ENCODE assay signal across 16 cellular contexts in genomic region chr14:31887929-31888580, GRCh38.
DNase-seq lines count a peak whose midpoint lies in the region; ATAC-seq, FAIRE-seq and TF ChIP-seq lines count a peak whose summit lies in the region.
"Had no signal": no experiment of that assay in that cellular context is flagged by ENCODE, and none has a peak within 500 bp of the region (broad histone marks: within the 10 kb centered on the region; RNA-seq: fewer than 3 reads in every experiment).

No MANE protein-coding gene starts in this region.

- H3K27me3 ChIP-seq in HepG2 (ENCODE audit: control insufficient read depth in 1 of 2, insufficient read depth in 2 of 2, low read length in 2 of 2) = no peaks in the 10 kb centered on the region; a peak in 1 of 5 replicates
- no peaks in the 10 kb centered on the region for H3K27me3 ChIP-seq in right lobe of liver
- H3K27me3 ChIP-seq in upper lobe of left lung = no peaks in the 10 kb centered on the region

- H3K36me3 ChIP-seq in HepG2 (replicated peaks in 1 of 2; ENCODE audit: control insufficient read depth in 1 of 2, insufficient read depth in 2 of 2, low read length in 2 of 2) (no peaks in the 10 kb centered on the region), right lobe of liver (no peaks in the 10 kb centered on the region), upper lobe of left lung (no peaks in the 10 kb centered on the region)
- H3K36me3 ChIP-seq: BE2C had no signal

- H3K9me3 Mint-ChIP-seq in WTC11 (no peaks in the 10 kb centered on the region), memory B cell (peaks cover 5% of the 10 kb centered on the region)
- H3K9me3 Mint-ChIP-seq: H9 had no signal

- no peaks in the 10 kb centered on the region for H3K79me2 ChIP-seq in HepG2 (ENCODE audit: insufficient read depth, low read length)

- no peak for DNase-seq in HepG2 (ENCODE audit: low spot score)
- DNase-seq in right lobe of liver = no peak
- DNase-seq in WTC11 (ENCODE audit: low spot score) = no peak
- DNase-seq in memory B cell (ENCODE audit: low spot score in 2 of 2) = no peak
- no peak for DNase-seq in upper lobe of left lung
- no peak for DNase-seq in globus pallidus (ENCODE audit: low spot score)
- DNase-seq: BE2C; C1 segment of cervical spinal cord; Caco-2; CD4-positive, CD25-positive, alpha-beta regulatory T cell; H9 had no signal

- H2AFZ ChIP-seq in HepG2 (ENCODE audit: low read length) = no peak overlapping the region

- H3K4me3 ChIP-seq in HepG2 (replicated peaks in 1 of 3; ENCODE audit: insufficient read depth in 1 of 3, low read depth in 2 of 3, low read length in 3 of 3) = no peak overlapping the region
- H3K4me3 ChIP-seq in right lobe of liver = no peak overlapping the region
- no peak overlapping the region for H3K4me3 ChIP-seq in upper lobe of left lung

- POLR2A ChIA-PET in HepG2 (lab: Yijun Ruan, JAX) (no interaction called here), WTC11 (lab: Charles Lee) (interaction anchor here (0.7 kb wide), 1 partner anchor 190 kb away, joined by 3 read pairs; no protein-coding TSS in a partner anchor)

- H3K9me3 ChIP-seq in HepG2 (ENCODE audit: low read length) = no peaks in the 10 kb centered on the region
- H3K9me3 ChIP-seq in right lobe of liver = no peaks in the 10 kb centered on the region
- no peaks in the 10 kb centered on the region for H3K9me3 ChIP-seq in upper lobe of left lung
- H3K9me3 ChIP-seq: BE2C, Caco-2 had no signal

- FAIRE-seq in HepG2 (lab: Jason Lieb, UNC) = no peak
- FAIRE-seq: D721Med, G401.6, GM12891, GM19239, H1 had no signal

- H3K27me3 Mint-ChIP-seq in WTC11 (ENCODE audit: low read depth) = no peaks in the 10 kb centered on the region
- H3K27me3 Mint-ChIP-seq in memory B cell = no peaks in the 10 kb centered on the region

- no peaks in the 10 kb centered on the region for H4K20me1 ChIP-seq in HepG2 (ENCODE audit: insufficient read depth, low read length)

- no peak for TF ChIP-seq RAD21 in HepG2 (CRISPR knock-in tag; IDR thresholded peaks at IDR 0.05)

- H3K36me3 Mint-ChIP-seq in WTC11 (no peaks in the 10 kb centered on the region), memory B cell (peaks cover 3% of the 10 kb centered on the region)
- H3K36me3 Mint-ChIP-seq: CD4-positive, CD25-positive, alpha-beta regulatory T cell had no signal

- H3K4me1 ChIP-seq in HepG2 (ENCODE audit: insufficient read depth, low read length) (no peaks in the 10 kb centered on the region), right lobe of liver (no peaks in the 10 kb centered on the region), upper lobe of left lung (peaks cover 2 to 7% (median 4%) of the 10 kb centered on the region in 4 donors)
- H3K4me1 ChIP-seq: BE2C, Caco-2 had no signal

- TF ChIP-seq EP300 in HepG2 (IDR thresholded peaks at IDR 0.05; ENCODE audit: low read depth in 2 of 2, low read length in 2 of 2) (no peak), HepG2 (CRISPR knock-in tag; IDR thresholded peaks at IDR 0.05; ENCODE audit: borderline replicate concordance) (no peak), upper lobe of left lung (IDR thresholded peaks at IDR 0.05) (no peak)

- no peak for TF ChIP-seq CTCF in HepG2 (CRISPR knock-in tag; IDR thresholded peaks at IDR 0.05)
- TF ChIP-seq CTCF in right lobe of liver (IDR thresholded peaks at IDR 0.05) = no peak
- TF ChIP-seq CTCF in WTC11 (IDR thresholded peaks at IDR 0.05) = no peak
- TF ChIP-seq CTCF in upper lobe of left lung (IDR thresholded peaks at IDR 0.05) = no peak

- no peak overlapping the region for H3K4me2 ChIP-seq in HepG2 (ENCODE audit: low read depth, low read length)

- no peak overlapping the region for H3K9ac ChIP-seq in HepG2 (ENCODE audit: insufficient read depth, low read depth, low read length)

- CTCF ChIA-PET in HepG2 (lab: Yijun Ruan, JAX; ENCODE audit: low intra/inter-chr PET ratio, low total read pairs) (no interaction called here), WTC11 (lab: Charles Lee) (no interaction called here)

- H3K27ac Mint-ChIP-seq in WTC11 (no peak overlapping the region), memory B cell (peak overlapping the region; percentile 60)
- H3K27ac Mint-ChIP-seq: CD4-positive, CD25-positive, alpha-beta regulatory T cell had no signal

- H3K27ac ChIP-seq in HepG2 (ENCODE audit: extremely low read length, insufficient read depth, low read length) (no peak overlapping the region), right lobe of liver (no peak overlapping the region), upper lobe of left lung (no peak overlapping the region)

- intact Hi-C loops in HepG2 (cut with micrococcal nuclease; ENCODE audit: unreplicated experiment) (no loop called here), right lobe of liver (cut with DNase I) (no loop called here)

- H3K4me3 Mint-ChIP-seq in WTC11 (no peak overlapping the region), memory B cell (no peak overlapping the region)
- H3K4me3 Mint-ChIP-seq: CD4-positive, CD25-positive, alpha-beta regulatory T cell; H9 had no signal

- ATAC-seq in HepG2 (no peak), right lobe of liver (no peak), WTC11 (no peak), memory B cell (ENCODE audit: low read depth) (no peak), upper lobe of left lung (ENCODE audit: low FRiP score in 2 of 2) (no peak)

- no TSS peak for BruUV-seq in HepG2 (replicated peaks; lab: Mats Ljungman, UMichigan)

- in situ Hi-C loops in HepG2 (cut with HindIII; ENCODE audit: extremely low pct_ligation_motif_present, low pct_unique_long_range_greater_than_20kb) = no loop called here

- peaks cover 14% of the 10 kb centered on the region for H3K4me1 Mint-ChIP-seq in WTC11
- peaks cover 12% of the 10 kb centered on the region for H3K4me1 Mint-ChIP-seq in memory B cell
- H3K4me1 Mint-ChIP-seq: CD4-positive, CD25-positive, alpha-beta regulatory T cell had no signal

- WGBS in HepG2 (ENCODE audit: low lambda C conversion rate) = 9% methylated on average over 4 of the region's 4 CpGs
- 69% methylated on average over 4 of the region's 4 CpGs for WGBS in right lobe of liver (ENCODE audit: insufficient coverage, low coverage, low lambda C conversion rate, missing lambda C conversion rate)
- 89 to 93% methylated on average over 4 of the region's 4 CpGs for WGBS in upper lobe of left lung, 2 donors

- TF ChIP-seq POLR2A in HepG2 (IDR thresholded peaks at IDR 0.05; ENCODE audit: insufficient read depth in 1 of 2, low read depth in 2 of 2, low read length in 2 of 2) (no peak), right lobe of liver (IDR thresholded peaks at IDR 0.05) (no peak), upper lobe of left lung (IDR thresholded peaks at IDR 0.05) (no peak)

TF ChIP-seq in HepG2, 621 proteins besides CTCF, POLR2A, EP300 and RAD21:
- TF ChIP-seq, protein P1, sequence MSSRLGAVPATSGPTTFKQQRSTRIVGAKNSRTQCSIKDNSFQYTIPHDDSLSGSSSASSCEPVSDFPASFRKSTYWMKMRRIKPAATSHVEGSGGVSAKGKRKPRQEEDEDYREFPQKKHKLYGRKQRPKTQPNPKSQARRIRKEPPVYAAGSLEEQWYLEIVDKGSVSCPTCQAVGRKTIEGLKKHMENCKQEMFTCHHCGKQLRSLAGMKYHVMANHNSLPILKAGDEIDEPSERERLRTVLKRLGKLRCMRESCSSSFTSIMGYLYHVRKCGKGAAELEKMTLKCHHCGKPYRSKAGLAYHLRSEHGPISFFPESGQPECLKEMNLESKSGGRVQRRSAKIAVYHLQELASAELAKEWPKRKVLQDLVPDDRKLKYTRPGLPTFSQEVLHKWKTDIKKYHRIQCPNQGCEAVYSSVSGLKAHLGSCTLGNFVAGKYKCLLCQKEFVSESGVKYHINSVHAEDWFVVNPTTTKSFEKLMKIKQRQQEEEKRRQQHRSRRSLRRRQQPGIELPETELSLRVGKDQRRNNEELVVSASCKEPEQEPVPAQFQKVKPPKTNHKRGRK (CRISPR knock-in tag; IDR thresholded peaks at IDR 0.05) = peak; percentile 89
- TF ChIP-seq ATM (IDR thresholded peaks at IDR 0.05; ENCODE audit: borderline replicate concordance) = peak; percentile 56; the same call in 1 of the 2 replicates
- TF ChIP-seq FOXK1 (CRISPR knock-in tag; IDR thresholded peaks at IDR 0.05; ENCODE audit: borderline replicate concordance, low read depth) = no peak

TF ChIP-seq in WTC11, 78 proteins besides CTCF, POLR2A, EP300 and RAD21:
- TF ChIP-seq MXD4 (CRISPR knock-in tag; IDR thresholded peaks at IDR 0.05; ENCODE audit: borderline replicate concordance) (no peak), SMAD4 (CRISPR knock-in tag; IDR thresholded peaks at IDR 0.05) (no peak), NFATC4 (CRISPR knock-in tag; IDR thresholded peaks at IDR 0.05) (no peak)
- TF ChIP-seq, protein P1 (CRISPR knock-in tag; IDR thresholded peaks at IDR 0.05; ENCODE audit: borderline replicate concordance) = 0 out of 2 replicates have a peak, but pooled peaks have one; percentile 60
